ENCODE assay signal across 8 cellular contexts in genomic region chr2:113894156-113894743, GRCh38. TPM values are rescaled to one million over a fixed set of nuclear protein-coding genes. Genes with fewer than 3 reads are reported as not detected.
DNase-seq lines count a peak whose midpoint lies in the region; ATAC-seq, FAIRE-seq and TF ChIP-seq lines count a peak whose summit lies in the region.

No MANE protein-coding gene starts in this region.

- no peak for TF ChIP-seq POLR2A in testis (IDR thresholded peaks at IDR 0.05)

- H3K27me3 ChIP-seq in WERI-Rb-1 (ENCODE audit: insufficient read depth, low read depth, severe bottlenecking) (no peaks in the 10 kb centered on the region), hepatocyte (no peaks in the 10 kb centered on the region), testis (no peaks in the 10 kb centered on the region)

- no peaks in the 10 kb centered on the region for H3K27me3 Mint-ChIP-seq in stimulated activated naive CD8-positive, alpha-beta T cell treated with anti-CD3 and anti-CD28 coated beads, Interleukin-15, Interleukin-2, amounts not matched to agents 100 ng/mL and 50 ng/mL, for 24 hours

- H4K20me1 ChIP-seq in hepatocyte (ENCODE audit: insufficient read depth, poor library complexity, severe bottlenecking) = peaks cover 68% of the 10 kb centered on the region

- DNase-seq in stimulated activated naive CD8-positive, alpha-beta T cell treated with anti-CD3 and anti-CD28 coated beads, Interleukin-15, Interleukin-2, amounts not matched to agents 100 U/mL and 50 U/mL, for 24 hours = no peak
- peak; percentile 41 for DNase-seq in WERI-Rb-1
- DNase-seq in hepatocyte (ENCODE audit: low spot score) = peak; percentile 41
- DNase-seq in urothelium cell line (ENCODE audit: low spot score) = peak; percentile 48
- DNase-seq in GM19238 (ENCODE audit: insufficient read length, low spot score) = no peak
- DNase-seq in testis = no peak

- no peak for ATAC-seq in stimulated activated naive CD8-positive, alpha-beta T cell treated with anti-CD3 and anti-CD28 coated beads, Interleukin-15, Interleukin-2, amounts not matched to agents 100 U/mL and 50 U/mL, for 24 hours
- no peak for ATAC-seq in HG03469 (IDR thresholded peaks at IDR 0.05; ENCODE audit: unreplicated experiment)

- H3K4me3 ChIP-seq in WERI-Rb-1 (ENCODE audit: low read depth, low read length) (no peak overlapping the region), hepatocyte (no peak overlapping the region), testis (no peak overlapping the region)

- H3K9me2 ChIP-seq in hepatocyte (replicated peaks; ENCODE audit: insufficient read depth) = no peaks in the 10 kb centered on the region

- H3K9me3 Mint-ChIP-seq in stimulated activated naive CD8-positive, alpha-beta T cell treated with anti-CD3 and anti-CD28 coated beads, Interleukin-15, Interleukin-2, amounts not matched to agents 100 ng/mL and 50 ng/mL, for 24 hours = no peaks in the 10 kb centered on the region

- no peaks in the 10 kb centered on the region; the same call in 1 of the 2 replicates for H3K36me3 ChIP-seq in WERI-Rb-1
- H3K36me3 ChIP-seq in hepatocyte (replicated peaks; ENCODE audit: insufficient read depth, low read depth) = no peaks in the 10 kb centered on the region
- H3K36me3 ChIP-seq in testis (ENCODE audit: low read depth, missing control alignments) = no peaks in the 10 kb centered on the region

- no peaks in the 10 kb centered on the region for H3K9me3 ChIP-seq in WERI-Rb-1 (ENCODE audit: severe bottlenecking)
- H3K9me3 ChIP-seq in hepatocyte (ENCODE audit: low read depth) = no peaks in the 10 kb centered on the region
- no peaks in the 10 kb centered on the region for H3K9me3 ChIP-seq in testis

- H2AFZ ChIP-seq in hepatocyte = no peak overlapping the region

- peaks cover 78% of the 10 kb centered on the region for H3K4me1 Mint-ChIP-seq in stimulated activated naive CD8-positive, alpha-beta T cell treated with anti-CD3 and anti-CD28 coated beads, Interleukin-15, Interleukin-2, amounts not matched to agents 100 ng/mL and 50 ng/mL, for 24 hours (ENCODE audit: low read depth)

- H3K27ac ChIP-seq in WERI-Rb-1 (peak overlapping the region; percentile 44), hepatocyte (peak overlapping the region; percentile 26), testis (no peak overlapping the region)

- peaks cover 64% of the 10 kb centered on the region for H3K36me3 Mint-ChIP-seq in stimulated activated naive CD8-positive, alpha-beta T cell treated with anti-CD3 and anti-CD28 coated beads, Interleukin-15, Interleukin-2, amounts not matched to agents 100 ng/mL and 50 ng/mL, for 24 hours (ENCODE audit: low read depth)

- peak overlapping the region; percentile 98 for H3K4me3 Mint-ChIP-seq in stimulated activated naive CD8-positive, alpha-beta T cell treated with anti-CD3 and anti-CD28 coated beads, Interleukin-15, Interleukin-2, amounts not matched to agents 100 ng/mL and 50 ng/mL, for 24 hours

- FAIRE-seq in urothelium cell line (lab: Jason Lieb, UNC) = peak; percentile 86

- intact Hi-C loops in testis (cut with DNase I; ENCODE audit: low total_unique reads) = loop anchor here (10.0 kb wide), 1 partner anchor 139 kb away; the partner anchor contains the start of gene SLC35F5

- peak overlapping the region; percentile 93 for H3K27ac Mint-ChIP-seq in stimulated activated naive CD8-positive, alpha-beta T cell treated with anti-CD3 and anti-CD28 coated beads, Interleukin-15, Interleukin-2, amounts not matched to agents 100 ng/mL and 50 ng/mL, for 24 hours

- WGBS in hepatocyte (ENCODE audit: low lambda C conversion rate, missing lambda C conversion rate) = 53% methylated on average over 7 of the region's 7 CpGs
- WGBS in testis, 2 donors = 79 to 85% methylated on average over 7 of the region's 7 CpGs

- H3K4me1 ChIP-seq in hepatocyte (ENCODE audit: insufficient read depth) (peaks cover 25% of the 10 kb centered on the region), testis (peaks cover 51% of the 10 kb centered on the region)

- no peak for TF ChIP-seq CTCF in WERI-Rb-1 (IDR thresholded peaks at IDR 0.05; ENCODE audit: low read depth, low read length)
- no peak for TF ChIP-seq CTCF in hepatocyte (IDR thresholded peaks at IDR 0.05; ENCODE audit: poor library complexity)
- no peak for TF ChIP-seq CTCF in testis (IDR thresholded peaks at IDR 0.05)

- H3K4me2 ChIP-seq in hepatocyte = peak overlapping the region; percentile 50

- peaks cover 87% of the 10 kb centered on the region for H3K79me2 ChIP-seq in hepatocyte

RNA-seq across cellular contexts. Expression of gene ACTR3, which starts 4.4 kb away (rescaled TPM):
- total RNA-seq in hepatocyte (180 and 194 TPM in 2 replicates), testis (100 to 1,000 TPM; 106 to 114 TPM)
- polyA plus RNA-seq in hepatocyte (119 and 140 TPM in 2 replicates), testis (ENCODE audit: insufficient read depth, low read depth, low replicate concordance) (180 TPM)

Comparison
In these comparisons a context has a peak if more than half of its experiments do, and no peak if none do; other contexts are left out.
1. DNase-seq: peak in WERI-Rb-1 (single experiment), hepatocyte (single experiment) and urothelium cell line (single experiment); none in stimulated activated naive CD8-positive, alpha-beta T cell treated with anti-CD3 and anti-CD28 coated beads, Interleukin-15, Interleukin-2, amounts not matched to agents 100 U/mL and 50 U/mL, for 24 hours (single experiment), GM19238 (single experiment) and testis (single experiment).
2. H3K27ac ChIP-seq: peak in WERI-Rb-1 (single experiment) and hepatocyte (single experiment); none in testis (0 of 2).